In the genomic region with DNA sequence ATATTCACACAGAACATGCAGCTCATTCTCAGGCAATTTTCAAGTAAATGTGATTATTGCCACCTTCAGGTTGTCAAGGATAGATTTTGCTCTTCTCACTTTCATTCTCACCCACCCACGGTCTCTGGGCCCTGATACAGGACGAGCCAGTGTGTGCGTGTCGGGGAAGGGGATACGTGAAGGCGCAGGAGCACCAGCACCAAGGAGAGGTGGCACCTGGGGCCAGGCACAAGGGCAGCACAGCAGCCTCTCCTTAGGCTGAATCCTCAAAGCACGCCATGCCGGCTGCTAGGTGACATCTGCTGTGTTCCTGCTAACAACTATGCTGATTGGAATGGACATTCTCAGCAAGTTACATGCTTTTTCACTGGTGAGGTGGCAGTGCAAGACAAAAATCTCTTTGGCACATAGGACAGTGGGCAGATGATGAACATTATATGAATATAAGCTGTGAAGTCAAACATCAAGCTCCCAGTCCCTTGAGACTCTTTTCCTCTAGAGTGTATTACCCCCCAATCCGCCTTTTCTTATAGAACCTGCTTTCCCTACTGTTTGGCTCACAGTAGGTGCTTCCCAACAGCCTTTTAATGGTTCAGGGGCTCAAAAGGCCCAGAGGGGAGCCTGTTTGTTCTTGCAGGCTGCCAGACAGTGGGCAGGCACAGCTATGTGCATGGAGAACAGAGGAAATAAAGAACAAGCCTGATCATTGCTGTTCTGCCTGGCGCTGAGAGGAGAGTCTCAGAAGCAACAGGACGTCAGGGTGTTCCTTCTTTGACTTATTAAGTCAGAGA, we compare ENCODE assay signal across 24 cellular contexts. TPM values are rescaled to one million over a fixed set of nuclear protein-coding genes. Genes with fewer than 3 reads are reported as not detected.
"Had no signal": no experiment of that assay in that cellular context is flagged by ENCODE, and none has a peak within 500 bp of the region (broad histone marks: within the 10 kb centered on the region; RNA-seq: fewer than 3 reads in every experiment).

No MANE protein-coding gene starts in this region.

- H3K4me3 ChIP-seq: right lobe of liver, suprapubic skin, tibial nerve, uterus had no signal

- H3K27ac ChIP-seq: right lobe of liver, suprapubic skin, tibial nerve, uterus had no signal

- DNase-seq: activated CD4-positive, alpha-beta memory T cell treated with anti-CD3 and anti-CD28 coated beads, Interleukin-2, amount 10 ng/mL, durations not matched to agents 7 days and 5 days; activated CD4-positive, alpha-beta T cell treated with anti-CD3 and anti-CD28 coated beads, Interleukin-2, amount 10 ng/mL, durations not matched to agents 24 days and 14 days; activated effector memory CD4-positive, alpha-beta T cell treated with Interleukin-2 at 50 U/mL for 16 hours; activated naive CD4-positive, alpha-beta T cell treated with anti-CD3 and anti-CD28 coated beads, Interleukin-2, amount 10 ng/mL, durations not matched to agents 7 days and 5 days; activated T-cell treated with anti-CD3 and anti-CD28 coated beads, Interleukin-2, amount 50 U/mL, for 72 hours; caudate nucleus; effector CD8-positive, alpha-beta T cell; foreskin melanocyte; hippocampal formation; islet precursor cell; left cardiac atrium; mesenchymal stem cell; naive B cell; right lobe of liver; small intestine; stimulated activated CD4-positive, alpha-beta T cell treated with anti-CD3 and anti-CD28 coated beads, Interleukin-2, amount 100 ng/mL, for 24 hours; stimulated activated naive CD8-positive, alpha-beta T cell treated with anti-CD3 and anti-CD28 coated beads, Interleukin-15, amount 100 ng/mL, for 72 hours; T1000; uterus had no signal

- H3K27me3 ChIP-seq: right lobe of liver, suprapubic skin, tibial nerve, uterus had no signal

- H3K9me3 Mint-ChIP-seq: activated CD4-positive, alpha-beta memory T cell treated with anti-CD3 and anti-CD28 coated beads, Interleukin-2, amount 10 ng/mL, durations not matched to agents 7 days and 5 days; activated CD4-positive, alpha-beta T cell treated with anti-CD3 and anti-CD28 coated beads, Interleukin-2, amount 10 ng/mL, durations not matched to agents 24 days and 14 days; activated naive CD4-positive, alpha-beta T cell treated with anti-CD3 and anti-CD28 coated beads, Interleukin-2, amount 10 ng/mL, durations not matched to agents 7 days and 5 days; activated T-cell treated with anti-CD3 and anti-CD28 coated beads, Interleukin-2, amount 50 U/mL, for 72 hours; dendritic cell treated with granulocyte-macrophage colony-stimulating factor and Interleukin-4, amounts not matched to agents 40 ng/mL and 50 ng/mL, for 4 days; naive B cell; stimulated activated effector memory CD8-positive, alpha-beta T cell treated with anti-CD3 and anti-CD28 coated beads, Interleukin-12 subunit alpha, Interleukin-12 subunit beta, amount 100 ng/mL, for 72 hours; stimulated activated naive CD8-positive, alpha-beta T cell treated with anti-CD3 and anti-CD28 coated beads, Interleukin-15, amount 100 ng/mL, for 72 hours; T-helper 1 cell treated with Interleukin-12 subunit alpha and Interleukin-12 subunit beta and Interleukin-4 antibody, amounts not matched to agents 30 μg/mL and 1 μg/mL, for 36 hours had no signal

- H3K9me3 ChIP-seq: right lobe of liver, suprapubic skin, tibial nerve, uterus had no signal

- H3K36me3 Mint-ChIP-seq: activated naive CD4-positive, alpha-beta T cell treated with anti-CD3 and anti-CD28 coated beads, Interleukin-2, amount 10 ng/mL, durations not matched to agents 7 days and 5 days; naive B cell; stimulated activated effector memory CD8-positive, alpha-beta T cell treated with anti-CD3 and anti-CD28 coated beads, Interleukin-12 subunit alpha, Interleukin-12 subunit beta, amount 100 ng/mL, for 72 hours had no signal

- H3K4me3 Mint-ChIP-seq: activated CD4-positive, alpha-beta memory T cell treated with anti-CD3 and anti-CD28 coated beads, Interleukin-2, amount 10 ng/mL, durations not matched to agents 7 days and 5 days; activated CD4-positive, alpha-beta T cell treated with anti-CD3 and anti-CD28 coated beads, Interleukin-2, amount 10 ng/mL, durations not matched to agents 24 days and 14 days; activated naive CD4-positive, alpha-beta T cell treated with anti-CD3 and anti-CD28 coated beads, Interleukin-2, amount 10 ng/mL, durations not matched to agents 7 days and 5 days; activated T-cell treated with anti-CD3 and anti-CD28 coated beads, Interleukin-2, amount 50 U/mL, for 72 hours; dendritic cell treated with granulocyte-macrophage colony-stimulating factor and Interleukin-4, amounts not matched to agents 40 ng/mL and 50 ng/mL, for 4 days; naive B cell; stimulated activated effector memory CD8-positive, alpha-beta T cell treated with anti-CD3 and anti-CD28 coated beads, Interleukin-12 subunit alpha, Interleukin-12 subunit beta, amount 100 ng/mL, for 72 hours; stimulated activated naive CD8-positive, alpha-beta T cell treated with anti-CD3 and anti-CD28 coated beads, Interleukin-15, amount 100 ng/mL, for 72 hours; T-helper 1 cell treated with Interleukin-12 subunit alpha and Interleukin-12 subunit beta and Interleukin-4 antibody, amounts not matched to agents 30 μg/mL and 1 μg/mL, for 36 hours had no signal

- H3K36me3 ChIP-seq: right lobe of liver, suprapubic skin, tibial nerve, uterus had no signal

- H3K4me1 ChIP-seq: right lobe of liver, suprapubic skin, uterus had no signal

- H3K4me1 Mint-ChIP-seq: activated CD4-positive, alpha-beta memory T cell treated with anti-CD3 and anti-CD28 coated beads, Interleukin-2, amount 10 ng/mL, durations not matched to agents 7 days and 5 days; activated CD4-positive, alpha-beta T cell treated with anti-CD3 and anti-CD28 coated beads, Interleukin-2, amount 10 ng/mL, durations not matched to agents 24 days and 14 days; activated naive CD4-positive, alpha-beta T cell treated with anti-CD3 and anti-CD28 coated beads, Interleukin-2, amount 10 ng/mL, durations not matched to agents 7 days and 5 days; naive B cell; stimulated activated effector memory CD8-positive, alpha-beta T cell treated with anti-CD3 and anti-CD28 coated beads, Interleukin-12 subunit alpha, Interleukin-12 subunit beta, amount 100 ng/mL, for 72 hours; stimulated activated naive CD8-positive, alpha-beta T cell treated with anti-CD3 and anti-CD28 coated beads, Interleukin-15, amount 100 ng/mL, for 72 hours had no signal

- H3K27ac Mint-ChIP-seq: activated CD4-positive, alpha-beta memory T cell treated with anti-CD3 and anti-CD28 coated beads, Interleukin-2, amount 10 ng/mL, durations not matched to agents 7 days and 5 days; activated CD4-positive, alpha-beta T cell treated with anti-CD3 and anti-CD28 coated beads, Interleukin-2, amount 10 ng/mL, durations not matched to agents 24 days and 14 days; activated naive CD4-positive, alpha-beta T cell treated with anti-CD3 and anti-CD28 coated beads, Interleukin-2, amount 10 ng/mL, durations not matched to agents 7 days and 5 days; activated T-cell treated with anti-CD3 and anti-CD28 coated beads, Interleukin-2, amount 50 U/mL, for 72 hours; dendritic cell treated with granulocyte-macrophage colony-stimulating factor and Interleukin-4, amounts not matched to agents 40 ng/mL and 50 ng/mL, for 4 days; stimulated activated effector memory CD8-positive, alpha-beta T cell treated with anti-CD3 and anti-CD28 coated beads, Interleukin-12 subunit alpha, Interleukin-12 subunit beta, amount 100 ng/mL, for 72 hours; stimulated activated naive CD8-positive, alpha-beta T cell treated with anti-CD3 and anti-CD28 coated beads, Interleukin-15, amount 100 ng/mL, for 72 hours; T-helper 1 cell treated with Interleukin-12 subunit alpha and Interleukin-12 subunit beta and Interleukin-4 antibody, amounts not matched to agents 30 μg/mL and 1 μg/mL, for 36 hours had no signal

RNA-seq across cellular contexts. Expression of gene ACKR1, which starts 14.4 kb away (rescaled TPM):
- total RNA-seq: activated CD4-positive, alpha-beta memory T cell treated with anti-CD3 and anti-CD28 coated beads, Interleukin-2, amount 10 ng/mL, durations not matched to agents 7 days and 5 days; activated CD4-positive, alpha-beta T cell treated with anti-CD3 and anti-CD28 coated beads, Interleukin-2, amount 10 ng/mL, durations not matched to agents 24 days and 14 days; activated T-cell treated with anti-CD3 and anti-CD28 coated beads, Interleukin-2, amount 50 U/mL, for 72 hours had no signal

RNA-seq across cellular contexts. Expression of gene CADM3, which starts 47.6 kb away (rescaled TPM):
- total RNA-seq: activated CD4-positive, alpha-beta memory T cell treated with anti-CD3 and anti-CD28 coated beads, Interleukin-2, amount 10 ng/mL, durations not matched to agents 7 days and 5 days; activated CD4-positive, alpha-beta T cell treated with anti-CD3 and anti-CD28 coated beads, Interleukin-2, amount 10 ng/mL, durations not matched to agents 24 days and 14 days; activated T-cell treated with anti-CD3 and anti-CD28 coated beads, Interleukin-2, amount 50 U/mL, for 72 hours had no signal
